In the genomic region with DNA sequence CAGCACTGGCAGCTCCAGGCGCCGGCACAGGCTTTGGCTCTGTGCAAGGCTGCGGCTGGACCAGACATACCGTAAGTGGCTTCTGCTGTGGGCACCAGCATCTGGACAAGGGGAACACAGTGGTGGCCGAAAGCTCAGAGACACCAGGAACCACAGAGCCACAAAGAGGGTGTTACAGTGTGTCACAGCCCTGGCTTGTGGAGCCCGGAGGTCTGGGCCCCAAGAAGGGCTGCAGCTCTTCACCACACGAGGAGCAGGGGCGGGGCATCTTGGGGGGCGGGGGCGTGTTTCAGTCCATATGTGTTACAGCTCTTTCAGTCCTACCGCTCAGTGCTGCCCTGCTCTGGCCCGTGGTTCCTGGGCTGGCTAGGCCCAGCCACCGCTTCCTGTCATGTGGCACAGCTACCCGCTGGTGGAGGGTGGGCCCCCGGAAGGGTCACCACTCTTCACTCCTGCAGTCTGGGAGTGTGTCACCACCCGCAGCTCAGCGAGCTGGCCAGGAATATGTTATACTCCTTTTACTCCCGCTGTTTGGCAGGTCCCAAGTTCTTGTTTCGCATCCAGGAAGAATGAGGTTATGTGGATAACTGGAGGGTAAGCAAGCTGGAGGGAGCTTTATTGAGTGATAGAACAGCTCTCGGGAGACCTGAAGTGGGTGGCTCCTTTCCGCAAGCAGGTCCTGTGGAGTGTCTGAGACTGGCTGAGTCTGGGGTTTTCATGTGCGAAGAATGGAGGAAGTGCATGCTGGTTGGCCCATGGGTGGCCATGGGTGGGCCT, we compare ENCODE assay signal across 8 cellular contexts. TPM values are rescaled to one million over a fixed set of nuclear protein-coding genes. Genes with fewer than 3 reads are reported as not detected.
DNase-seq lines count a peak whose midpoint lies in the region; FAIRE-seq and TF ChIP-seq lines count a peak whose summit lies in the region.

No MANE protein-coding gene starts in this region.

- peak overlapping the region; percentile 47 for H3K4me3 ChIP-seq in fibroblast of pulmonary artery (replicated peaks; ENCODE audit: low read depth, low read length)
- H3K4me3 ChIP-seq in neural progenitor cell, result peak overlapping the region; percentile 46
- peak overlapping the region in 1 of 2 donors; percentile 6 for H3K4me3 ChIP-seq in uterus

- no peaks in the 10 kb centered on the region for H4K20me1 ChIP-seq in neural progenitor cell (ENCODE audit: low read depth)

- H3K4me1 ChIP-seq in neural progenitor cell, result peaks cover 16% of the 10 kb centered on the region
- peaks cover 0 to 4% of the 10 kb centered on the region in 2 donors for H3K4me1 ChIP-seq in uterus

- TF ChIP-seq POLR2A in GM12891 (IDR thresholded peaks at IDR 0.05; ENCODE audit: low read depth, low read length), result peak; percentile 84
- no peak for TF ChIP-seq POLR2A in uterus (IDR thresholded peaks at IDR 0.05)

- H3K4me2 ChIP-seq in neural progenitor cell, result peak overlapping the region; percentile 73

- peak overlapping the region; percentile 98 for H3K27ac Mint-ChIP-seq in neural progenitor cell

- H3K9ac ChIP-seq in neural progenitor cell, result peak overlapping the region; percentile 2

- H3K36me3 Mint-ChIP-seq in neural progenitor cell, result no peaks in the 10 kb centered on the region

- H3K36me3 ChIP-seq in neural progenitor cell, result no peaks in the 10 kb centered on the region
- H3K36me3 ChIP-seq in uterus, result no peaks in the 10 kb centered on the region

- peak; percentile 95 for FAIRE-seq in GM12891 (lab: Jason Lieb, UNC)

- H3K27ac ChIP-seq in neural progenitor cell, result peak overlapping the region; percentile 19
- peak overlapping the region in 1 of 2 donors; percentile 27 for H3K27ac ChIP-seq in uterus

- no peaks in the 10 kb centered on the region for H3K27me3 ChIP-seq in neural progenitor cell
- no peaks in the 10 kb centered on the region for H3K27me3 ChIP-seq in uterus

- no peak for TF ChIP-seq CTCF in fibroblast of pulmonary artery (IDR thresholded peaks at IDR 0.05; ENCODE audit: low read length, missing control alignments)
- TF ChIP-seq CTCF in neural progenitor cell (IDR thresholded peaks at IDR 0.05), result no peak
- no peak for TF ChIP-seq CTCF in uterus (IDR thresholded peaks at IDR 0.05)

- H3K4me3 Mint-ChIP-seq in neural progenitor cell, result peak overlapping the region; percentile 87

- H3K9me3 ChIP-seq in neural progenitor cell (ENCODE audit: low read depth), result no peaks in the 10 kb centered on the region
- H3K9me3 ChIP-seq in uterus, result no peaks in the 10 kb centered on the region

- H3K9me3 Mint-ChIP-seq in neural progenitor cell, result no peaks in the 10 kb centered on the region

- peak overlapping the region; percentile 75 for H2AFZ ChIP-seq in neural progenitor cell (replicated peaks)

- H3K79me2 ChIP-seq in neural progenitor cell (ENCODE audit: low read depth), result peaks cover 13% of the 10 kb centered on the region

- intact Hi-C loops in uterus (cut with DNase I; ENCODE audit: low total_unique reads), result no loop called here

- H3K27me3 Mint-ChIP-seq in neural progenitor cell (ENCODE audit: insufficient read depth, low read depth), result peaks cover 2% of the 10 kb centered on the region

- peaks cover 50% of the 10 kb centered on the region for H3F3A ChIP-seq in neural progenitor cell (ENCODE audit: low read depth)

- peak; percentile 59 for DNase-seq in GM12891 (ENCODE audit: insufficient read length, low spot score)
- peak; percentile 83 for DNase-seq in HS-5 (ENCODE audit: low read depth)
- DNase-seq in activated CD8-positive, alpha-beta memory T cell treated with anti-CD3 and anti-CD28 coated beads for 24 hours, result peak; percentile 74
- DNase-seq in fibroblast of pulmonary artery (ENCODE audit: low read depth), result peak; percentile 78
- peak; percentile 91 for DNase-seq in neural progenitor cell (ENCODE audit: low spot score)
- DNase-seq in uterus, result peak; percentile 58 to 73
- no peak for DNase-seq in HuH-7 (ENCODE audit: low spot score)
- DNase-seq in NCI-H1048 (lab: John Stamatoyannopoulos, UW), result no peak

- H3K4me1 Mint-ChIP-seq in neural progenitor cell, result peaks cover 31% of the 10 kb centered on the region

TF ChIP-seq in GM12891, 5 proteins besides CTCF, POLR2A, EP300 and RAD21:
- peak; percentile 55; the same call in 1 of the 2 replicates for TF ChIP-seq SPI1 (IDR thresholded peaks at IDR 0.05; ENCODE audit: low read depth, low read length)
- TF ChIP-seq POU2F2 (IDR thresholded peaks at IDR 0.05; ENCODE audit: low read depth, low read length), result peak; percentile 64; the same call in 1 of the 2 replicates
- TF ChIP-seq PAX5 (IDR thresholded peaks at IDR 0.05; ENCODE audit: insufficient read depth, low read length, severe bottlenecking), result no peak
- peak; percentile 60; the same call in 1 of the 2 replicates for TF ChIP-seq TAF1 (IDR thresholded peaks at IDR 0.05; ENCODE audit: low read depth, low read length)
- TF ChIP-seq POLR2AphosphoS5 (IDR thresholded peaks at IDR 0.05; ENCODE audit: low read depth, low read length), result peak; percentile 85

RNA-seq across cellular contexts. Expression of gene LSM10, which starts 3.3 kb away (rescaled TPM):
- 47.3 TPM for polyA plus RNA-seq in GM12891 (2012; ENCODE audit: low read depth, missing spikeins)
- total RNA-seq in neural progenitor cell (ENCODE audit: low replicate concordance), result 8.6 and 10.2 TPM in 2 replicates
- total RNA-seq in uterus, result 10 to 100 TPM in 2 of 4 donors, 1 to 10 TPM in 2; 3.7 to 48.1 (median 15.1) TPM

RNA-seq across cellular contexts. Expression of gene STK40, which starts 15.3 kb away (rescaled TPM):
- polyA plus RNA-seq in GM12891 (2012; ENCODE audit: low read depth, missing spikeins), result 19.9 TPM
- 5.3 and 14.7 TPM in 2 replicates for total RNA-seq in neural progenitor cell (ENCODE audit: low replicate concordance)
- 10 to 100 TPM; 19.1 to 84.5 (median 44.0) TPM for total RNA-seq in uterus

RNA-seq across cellular contexts. Expression of gene OSCP1, which starts 49.2 kb away (rescaled TPM):
- 2.6 TPM for polyA plus RNA-seq in GM12891 (2012; ENCODE audit: low read depth, missing spikeins)
- total RNA-seq in neural progenitor cell (ENCODE audit: low replicate concordance) (7.8 and 8.2 TPM in 2 replicates), uterus (10 to 100 TPM in 2 of 4 donors, 1 to 10 TPM in 2; 2.4 to 22.4 (median 12.0) TPM)

Comparison
In these comparisons a context has a peak if more than half of its experiments do, and no peak if none do; other contexts are left out.
1. DNase-seq: peak in GM12891 (single experiment), HS-5 (single experiment), activated CD8-positive, alpha-beta memory T cell treated with anti-CD3 and anti-CD28 coated beads for 24 hours (single experiment), fibroblast of pulmonary artery (single experiment), neural progenitor cell (single experiment) and uterus (2 of 2); none in HuH-7 (single experiment) and NCI-H1048 (single experiment).